Comparison of ENCODE assay signal across 1 cellular context in the genomic region with DNA sequence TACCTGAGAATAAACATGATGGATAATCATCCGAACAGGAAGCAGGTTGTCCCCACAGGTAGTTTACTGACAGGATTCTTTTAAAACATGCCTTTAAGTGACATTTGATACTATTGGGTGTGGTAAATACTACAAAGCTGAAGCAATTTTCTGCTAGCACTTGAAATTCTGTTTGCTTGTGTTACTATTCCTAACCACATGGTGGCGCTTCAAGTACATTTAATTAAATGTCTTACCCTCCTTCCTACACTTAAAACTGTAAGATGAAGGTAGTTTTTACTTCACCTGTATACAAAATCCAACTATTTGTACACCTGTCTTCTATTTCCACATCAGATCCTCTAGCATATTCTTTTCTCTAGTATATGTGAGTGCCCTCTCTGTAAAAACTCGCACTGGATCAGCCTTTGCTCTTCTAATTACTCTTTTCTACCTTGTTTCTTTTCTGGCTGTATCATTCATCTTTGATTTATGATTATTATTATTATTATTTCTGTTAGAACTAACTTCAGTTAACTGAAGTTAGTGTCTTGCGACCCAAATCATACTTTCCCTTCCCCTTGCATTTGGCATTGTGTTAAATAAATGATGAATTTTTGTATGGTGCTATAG.
TF ChIP-seq lines count a peak whose summit lies in the region.

No MANE protein-coding gene starts in this region.

TF ChIP-seq in GM23338, 12 proteins besides CTCF, POLR2A, EP300 and RAD21 (continued from another document):
- TF ChIP-seq ZNF462 (CRISPR knock-in tag; IDR thresholded peaks at IDR 0.05) = no peak
- TF ChIP-seq NANOG (IDR thresholded peaks at IDR 0.05; ENCODE audit: borderline replicate concordance) = no peak
- no peak for TF ChIP-seq POLR2AphosphoS5 (IDR thresholded peaks at IDR 0.05; ENCODE audit: low read depth)
- no peak for TF ChIP-seq STAT1 (IDR thresholded peaks at IDR 0.05; ENCODE audit: unreplicated experiment)
- TF ChIP-seq REST (IDR thresholded peaks at IDR 0.05; ENCODE audit: unreplicated experiment) = no peak
- no peak for TF ChIP-seq ZNF331 (CRISPR knock-in tag; IDR thresholded peaks at IDR 0.05; ENCODE audit: low read depth)
- no peak for TF ChIP-seq CREB1 (CRISPR knock-in tag; IDR thresholded peaks at IDR 0.05; ENCODE audit: low read depth)
